1 cellular context compared by ENCODE assay signal in genomic region chr5:90408571-90409317, GRCh38.
TF ChIP-seq lines count a peak whose summit lies in the region.

No MANE protein-coding gene starts in this region.

TF ChIP-seq in K562, 482 proteins besides CTCF, POLR2A, EP300 and RAD21 (continued from another document):
- TF ChIP-seq, protein P1, sequence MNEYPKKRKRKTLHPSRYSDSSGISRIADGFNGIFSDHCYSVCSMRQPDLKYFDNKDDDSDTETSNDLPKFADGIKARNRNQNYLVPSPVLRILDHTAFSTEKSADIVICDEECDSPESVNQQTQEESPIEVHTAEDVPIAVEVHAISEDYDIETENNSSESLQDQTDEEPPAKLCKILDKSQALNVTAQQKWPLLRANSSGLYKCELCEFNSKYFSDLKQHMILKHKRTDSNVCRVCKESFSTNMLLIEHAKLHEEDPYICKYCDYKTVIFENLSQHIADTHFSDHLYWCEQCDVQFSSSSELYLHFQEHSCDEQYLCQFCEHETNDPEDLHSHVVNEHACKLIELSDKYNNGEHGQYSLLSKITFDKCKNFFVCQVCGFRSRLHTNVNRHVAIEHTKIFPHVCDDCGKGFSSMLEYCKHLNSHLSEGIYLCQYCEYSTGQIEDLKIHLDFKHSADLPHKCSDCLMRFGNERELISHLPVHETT (CRISPR knock-in tag; conservative IDR thresholded peaks at IDR 0.05 in 1 of 2, IDR thresholded peaks at IDR 0.05 in 1 of 2) = peak in 1 of 2 experiments; percentile 32; a peak in 1 of 4 replicates
- peak; percentile 4; the same call in 1 of the 2 replicates for TF ChIP-seq MAFF (IDR thresholded peaks at IDR 0.05; ENCODE audit: low read length)
- TF ChIP-seq MBD2 (IDR thresholded peaks at IDR 0.05; ENCODE audit: borderline replicate concordance, low read depth) = no peak
- no peak for TF ChIP-seq GTF2E2 (tag; IDR thresholded peaks at IDR 0.05)
- TF ChIP-seq NRF1 (conservative IDR thresholded peaks at IDR 0.05 in 1 of 2, IDR thresholded peaks at IDR 0.05 in 1 of 2) = no peak
- no peak for TF ChIP-seq ZNF184 (CRISPR knock-in tag; IDR thresholded peaks at IDR 0.05)
- TF ChIP-seq, protein P2, sequence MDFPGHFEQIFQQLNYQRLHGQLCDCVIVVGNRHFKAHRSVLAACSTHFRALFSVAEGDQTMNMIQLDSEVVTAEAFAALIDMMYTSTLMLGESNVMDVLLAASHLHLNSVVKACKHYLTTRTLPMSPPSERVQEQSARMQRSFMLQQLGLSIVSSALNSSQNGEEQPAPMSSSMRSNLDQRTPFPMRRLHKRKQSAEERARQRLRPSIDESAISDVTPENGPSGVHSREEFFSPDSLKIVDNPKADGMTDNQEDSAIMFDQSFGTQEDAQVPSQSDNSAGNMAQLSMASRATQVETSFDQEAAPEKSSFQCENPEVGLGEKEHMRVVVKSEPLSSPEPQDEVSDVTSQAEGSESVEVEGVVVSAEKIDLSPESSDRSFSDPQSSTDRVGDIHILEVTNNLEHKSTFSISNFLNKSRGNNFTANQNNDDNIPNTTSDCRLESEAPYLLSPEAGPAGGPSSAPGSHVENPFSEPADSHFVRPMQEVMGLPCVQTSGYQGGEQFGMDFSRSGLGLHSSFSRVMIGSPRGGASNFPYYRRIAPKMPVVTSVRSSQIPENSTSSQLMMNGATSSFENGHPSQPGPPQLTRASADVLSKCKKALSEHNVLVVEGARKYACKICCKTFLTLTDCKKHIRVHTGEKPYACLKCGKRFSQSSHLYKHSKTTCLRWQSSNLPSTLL (IDR thresholded peaks at IDR 0.05) = no peak
- TF ChIP-seq ZFPM2 (CRISPR knock-in tag; IDR thresholded peaks at IDR 0.05) = no peak
- TF ChIP-seq ZNF75A (CRISPR knock-in tag; IDR thresholded peaks at IDR 0.05) = no peak
- no peak for TF ChIP-seq ZNF436 (CRISPR knock-in tag; IDR thresholded peaks at IDR 0.05)
- peak; percentile 66 for TF ChIP-seq ARHGAP35 (IDR thresholded peaks at IDR 0.05; ENCODE audit: partially characterized antibody)
- TF ChIP-seq CBX8 (IDR thresholded peaks at IDR 0.05; ENCODE audit: borderline replicate concordance, extremely low read depth, low read depth, low read length, poor library complexity, severe bottlenecking) = no peak
- TF ChIP-seq, protein P3, sequence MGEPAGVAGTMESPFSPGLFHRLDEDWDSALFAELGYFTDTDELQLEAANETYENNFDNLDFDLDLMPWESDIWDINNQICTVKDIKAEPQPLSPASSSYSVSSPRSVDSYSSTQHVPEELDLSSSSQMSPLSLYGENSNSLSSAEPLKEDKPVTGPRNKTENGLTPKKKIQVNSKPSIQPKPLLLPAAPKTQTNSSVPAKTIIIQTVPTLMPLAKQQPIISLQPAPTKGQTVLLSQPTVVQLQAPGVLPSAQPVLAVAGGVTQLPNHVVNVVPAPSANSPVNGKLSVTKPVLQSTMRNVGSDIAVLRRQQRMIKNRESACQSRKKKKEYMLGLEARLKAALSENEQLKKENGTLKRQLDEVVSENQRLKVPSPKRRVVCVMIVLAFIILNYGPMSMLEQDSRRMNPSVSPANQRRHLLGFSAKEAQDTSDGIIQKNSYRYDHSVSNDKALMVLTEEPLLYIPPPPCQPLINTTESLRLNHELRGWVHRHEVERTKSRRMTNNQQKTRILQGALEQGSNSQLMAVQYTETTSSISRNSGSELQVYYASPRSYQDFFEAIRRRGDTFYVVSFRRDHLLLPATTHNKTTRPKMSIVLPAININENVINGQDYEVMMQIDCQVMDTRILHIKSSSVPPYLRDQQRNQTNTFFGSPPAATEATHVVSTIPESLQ (CRISPR knock-in tag; IDR thresholded peaks at IDR 0.05) = no peak
- no peak for TF ChIP-seq SREBF1 (IDR thresholded peaks at IDR 0.05; ENCODE audit: borderline replicate concordance, low read depth, low read length)
- TF ChIP-seq ZNF224 (CRISPR knock-in tag; IDR thresholded peaks at IDR 0.05) = no peak
- no peak for TF ChIP-seq ZNF830 (CRISPR knock-in tag; IDR thresholded peaks at IDR 0.05)
- TF ChIP-seq PHTF2 (CRISPR knock-in tag; IDR thresholded peaks at IDR 0.05) = no peak
- TF ChIP-seq HMBOX1 (IDR thresholded peaks at IDR 0.05) = peak; percentile 54
- 0 out of 2 replicates have a peak, but pooled peaks have one; percentile 16 for TF ChIP-seq EHMT2 (IDR thresholded peaks at IDR 0.05)
- TF ChIP-seq NR2C1 (IDR thresholded peaks at IDR 0.05) = peak; percentile 81
- peak; percentile 80 for TF ChIP-seq NR2C1 (tag; IDR thresholded peaks at IDR 0.05)
- no peak for TF ChIP-seq NCOA1 (IDR thresholded peaks at IDR 0.05; ENCODE audit: low read depth)
